ENCODE assay signal across 22 cellular contexts in the genomic region with DNA sequence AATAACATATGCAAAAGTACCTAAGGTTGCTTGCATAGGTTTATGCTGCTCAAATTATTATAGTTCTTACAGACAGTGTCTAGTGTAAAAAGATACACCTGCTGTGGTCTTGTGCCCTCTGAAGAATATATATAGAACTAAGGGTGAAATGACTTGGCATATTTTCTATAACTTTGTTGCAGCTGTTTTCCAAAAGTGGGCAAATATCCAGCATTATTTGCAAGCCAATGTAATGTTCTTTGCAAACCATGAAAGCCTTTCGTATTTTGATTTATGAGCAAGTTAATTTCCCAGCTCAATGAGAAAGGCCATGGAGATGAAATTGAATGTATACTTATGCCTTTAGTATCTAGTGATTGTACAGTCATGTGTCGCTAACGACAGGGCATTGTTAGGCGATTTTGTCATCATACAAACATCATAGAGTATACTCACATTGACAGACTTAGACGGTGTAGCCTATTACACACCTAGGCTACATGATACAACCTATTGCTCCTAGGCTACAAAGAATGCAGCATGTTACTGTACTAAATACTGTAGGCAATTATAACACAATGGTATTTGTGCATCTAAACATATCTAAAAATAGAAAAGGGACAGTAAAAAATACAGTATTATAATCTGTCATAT.
"Had no signal": no experiment of that assay in that cellular context is flagged by ENCODE, and none has a peak within 500 bp of the region (broad histone marks: within the 10 kb centered on the region; RNA-seq: fewer than 3 reads in every experiment).

No MANE protein-coding gene starts in this region.

- H3K27me3 ChIP-seq: breast epithelium, Peyer's patch had no signal

- H3K4me3 ChIP-seq: breast epithelium, Peyer's patch had no signal

- H3K36me3 ChIP-seq: breast epithelium, Peyer's patch had no signal

- H3K9me3 ChIP-seq: breast epithelium, Peyer's patch had no signal

- DNase-seq: activated CD4-positive, alpha-beta T cell treated with anti-CD3 and anti-CD28 coated beads for 48 hours; activated CD4-positive, alpha-beta T cell treated with anti-CD3 and anti-CD28 coated beads, Interleukin-2, amount 50 U/mL, for 4 hours; activated CD4-positive, CD25-positive, alpha-beta regulatory T cell treated with anti-CD3 and anti-CD28 coated beads, Interleukin-2, amount 50 U/mL, for 72 hours; activated CD8-positive, alpha-beta memory T cell treated with anti-CD3 and anti-CD28 coated beads, Interleukin-2, amount 50 U/mL, for 48 hours; activated CD8-positive, alpha-beta T cell treated with anti-CD3 and anti-CD28 coated beads, Interleukin-2, amount 10 ng/mL, durations not matched to agents 7 days and 5 days; activated naive CD4-positive, alpha-beta T cell treated with anti-CD3 and anti-CD28 coated beads, Interleukin-2, amount 50 U/mL, for 16 hours; activated naive CD8-positive, alpha-beta T cell treated with anti-CD3 and anti-CD28 coated beads, Interleukin-2, amount 10 ng/mL, durations not matched to agents 7 days and 5 days; activated T-cell treated with anti-CD3 and anti-CD28 coated beads, Interleukin-2, amount 50 U/mL, for 1 hour; aorta; caudate nucleus; MM.1S; NCI-H1436; NCI-H1694 treated with DMSO at 0.1 percent for 48 hours; NCI-H2029 treated with DMSO at 0.1 percent for 48 hours; NCI-H2227 treated with DMSO at 0.1 percent for 48 hours; NCI-H526; NK-92 treated with Interleukin-12 subunit alpha and Interleukin-12 subunit beta, amount 100 ng/mL, for 24 hours; Peyer's patch; SHP77 treated with DMSO at 0.1 percent for 48 hours; T-helper 17 cell; T-helper 9 cell had no signal

- H3K27ac ChIP-seq: breast epithelium, Peyer's patch had no signal

- H3K4me1 ChIP-seq: breast epithelium, Peyer's patch had no signal
